ENCODE assay signal across 8 cellular contexts in the genomic region with DNA sequence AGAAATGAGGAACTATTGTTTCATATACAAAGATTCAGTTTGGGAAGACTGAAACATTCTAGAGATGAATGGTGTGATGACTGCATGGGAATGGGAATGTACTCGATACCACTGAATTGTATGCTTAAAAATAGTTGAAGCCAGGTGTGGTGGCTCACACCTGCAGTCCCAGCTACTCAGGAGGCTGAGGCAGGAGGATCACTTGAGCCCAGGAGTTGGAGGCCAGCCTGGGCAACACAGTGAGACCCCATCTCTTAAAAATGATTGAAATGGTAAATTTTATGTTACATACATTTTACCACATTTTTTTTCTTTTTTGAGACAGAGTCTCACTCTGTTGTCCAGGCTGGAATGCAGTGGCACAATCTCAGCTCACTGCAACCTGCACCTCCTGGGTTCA. TPM values are rescaled to one million over a fixed set of nuclear protein-coding genes. Genes with fewer than 3 reads are reported as not detected.
"Had no signal": no experiment of that assay in that cellular context is flagged by ENCODE, and none has a peak within 500 bp of the region (broad histone marks: within the 10 kb centered on the region; RNA-seq: fewer than 3 reads in every experiment).

No MANE protein-coding gene starts in this region.

RNA-seq across cellular contexts. Expression of gene ZIC5, which starts 19.9 kb away (rescaled TPM):
- total RNA-seq: OCI-LY7, PC-3, Peyer's patch, Right ventricle myocardium inferior, Right ventricle myocardium superior, RPMI7951, SJSA1 had no signal
- polyA plus RNA-seq: SK-N-SH had no signal

RNA-seq across cellular contexts. Expression of gene ZIC2, which starts 29.9 kb away (rescaled TPM):
- total RNA-seq: OCI-LY7, PC-3, Peyer's patch, Right ventricle myocardium inferior, Right ventricle myocardium superior had no signal
- polyA plus RNA-seq: SK-N-SH had no signal
